ENCODE assay signal across 8 cellular contexts in genomic region chr1:226308166-226308722, GRCh38. TPM values are rescaled to one million over a fixed set of nuclear protein-coding genes. Genes with fewer than 3 reads are reported as not detected.
DNase-seq lines count a peak whose midpoint lies in the region; ATAC-seq and TF ChIP-seq lines count a peak whose summit lies in the region.

No MANE protein-coding gene starts in this region.

- peak; percentile 20 for ATAC-seq in HG02870 (IDR thresholded peaks at IDR 0.05; ENCODE audit: unreplicated experiment)
- peak; percentile 3 for ATAC-seq in central memory CD8-positive, alpha-beta T cell (replicated peaks; ENCODE audit: extremely low read depth, poor library complexity, severe bottlenecking)

- peak overlapping the region; percentile 61 for H3K27ac Mint-ChIP-seq in central memory CD8-positive, alpha-beta T cell (ENCODE audit: low read depth)
- H3K27ac Mint-ChIP-seq in mesothelial cell of epicardium = peak overlapping the region; percentile 94

- DNase-seq in NCI-H1694 treated with DMSO at 0.1 percent for 48 hours (lab: John Stamatoyannopoulos, UW) (peak; percentile 18), NCI-H1694 (lab: John Stamatoyannopoulos, UW) (no peak), RWPE1 (ENCODE audit: low spot score) (peak; percentile 58), mesothelial cell of epicardium (ENCODE audit: low spot score in 2 of 2, unreplicated experiment in 2 of 2) (no peak), tibial nerve (ENCODE audit: low spot score in 2 of 2) (no peak), NCI-H187 (lab: John Stamatoyannopoulos, UW) (no peak)
- DNase-seq in central memory CD8-positive, alpha-beta T cell (ENCODE audit: low spot score in 2 of 2) = no peak

- POLR2A ChIA-PET in RWPE1 (lab: Yijun Ruan, JAX; ENCODE audit: low non-redundant PET) = interaction anchor here (0.6 to 1.0 kb wide), 2 partner anchors 88 to 100 kb away, joined by 3 read pairs; partner anchors contain the start of gene PARP1

- WGBS in tibial nerve, 2 donors = 2 to 8% methylated on average over 14 of the region's 14 CpGs

- no peak for TF ChIP-seq EP300 in tibial nerve (IDR thresholded peaks at IDR 0.05)

- H3K4me3 ChIP-seq in tibial nerve = peak overlapping the region; percentile 82 to 100 (median 98)

- CTCF ChIA-PET in RWPE1 (lab: Yijun Ruan, JAX) = interaction anchor here (0.6 to 1.4 kb wide), 4 partner anchors 10 to 124 kb away, joined by 3 to 4 read pairs (median 4); no protein-coding TSS in a partner anchor

- H3K4me3 Mint-ChIP-seq in central memory CD8-positive, alpha-beta T cell = peak overlapping the region; percentile 85
- peak overlapping the region; percentile 86 for H3K4me3 Mint-ChIP-seq in mesothelial cell of epicardium

- TF ChIP-seq CTCF in RWPE1 (conservative IDR thresholded peaks at IDR 0.05; ENCODE audit: low read depth) (no peak), mesothelial cell of epicardium (IDR thresholded peaks at IDR 0.05; ENCODE audit: unreplicated experiment) (no peak), tibial nerve (IDR thresholded peaks at IDR 0.05) (no peak)

- no peak for TF ChIP-seq POLR2A in tibial nerve (IDR thresholded peaks at IDR 0.05)

- H3K27me3 ChIP-seq in tibial nerve = no peaks in the 10 kb centered on the region

- peaks cover 0 to 22% (median 8%) of the 10 kb centered on the region in 4 donors for H3K4me1 ChIP-seq in tibial nerve

- peaks cover 7% of the 10 kb centered on the region for H3K4me1 Mint-ChIP-seq in central memory CD8-positive, alpha-beta T cell
- H3K4me1 Mint-ChIP-seq in mesothelial cell of epicardium = peaks cover 18% of the 10 kb centered on the region

- H3K9me3 ChIP-seq in tibial nerve = no peaks in the 10 kb centered on the region

- peak overlapping the region; percentile 92 for H3K27ac ChIP-seq in RWPE1
- H3K27ac ChIP-seq in tibial nerve = peak overlapping the region in 3 of 4 donors; percentile 49 to 83 (median 70)

- no peaks in the 10 kb centered on the region for H3K36me3 Mint-ChIP-seq in central memory CD8-positive, alpha-beta T cell (ENCODE audit: insufficient read depth)
- no peaks in the 10 kb centered on the region for H3K36me3 Mint-ChIP-seq in mesothelial cell of epicardium

- no peaks in the 10 kb centered on the region for H3K27me3 Mint-ChIP-seq in central memory CD8-positive, alpha-beta T cell
- H3K27me3 Mint-ChIP-seq in mesothelial cell of epicardium (ENCODE audit: low read depth) = no peaks in the 10 kb centered on the region

- H3K36me3 ChIP-seq in tibial nerve = no peaks in the 10 kb centered on the region

- H3K9me3 Mint-ChIP-seq in central memory CD8-positive, alpha-beta T cell = no peaks in the 10 kb centered on the region
- H3K9me3 Mint-ChIP-seq in mesothelial cell of epicardium = no peaks in the 10 kb centered on the region

RNA-seq across cellular contexts. Expression of gene LIN9, which starts 0.7 kb away (rescaled TPM):
- total RNA-seq in mesothelial cell of epicardium (7.5 to 8.9 TPM (median 8.8 TPM) in 3 replicates), tibial nerve (1 to 10 TPM; 1.3 to 2.4 (median 2.2) TPM)

Comparison
In these comparisons a context has a peak if more than half of its experiments do, and no peak if none do; other contexts are left out.
1. DNase-seq: peak in NCI-H1694 treated with DMSO at 0.1 percent for 48 hours (single experiment) and RWPE1 (single experiment); none in NCI-H1694 (single experiment), central memory CD8-positive, alpha-beta T cell (0 of 2), mesothelial cell of epicardium (0 of 2), tibial nerve (0 of 2) and NCI-H187 (0 of 2).